34 cellular contexts compared by ENCODE assay signal in genomic region chr22:26354707-26355106, GRCh38.
"Had no signal": no experiment of that assay in that cellular context is flagged by ENCODE, and none has a peak within 500 bp of the region (broad histone marks: within the 10 kb centered on the region; RNA-seq: fewer than 3 reads in every experiment).

No MANE protein-coding gene starts in this region.

- H3K4me1 ChIP-seq: adrenal gland, body of pancreas, breast epithelium, esophagus muscularis mucosa, foreskin keratinocyte, gastrocnemius medialis had no signal

- ATAC-seq: activated CD4-positive, alpha-beta T cell treated with anti-CD3 and anti-CD28 coated beads for 36 hours; activated CD8-positive, alpha-beta memory T cell treated with anti-CD3 and anti-CD28 coated beads, Interleukin-2, amount 10 ng/mL, durations not matched to agents 7 days and 5 days; activated CD8-positive, alpha-beta T cell treated with anti-CD3 and anti-CD28 coated beads, Interleukin-2, amount 10 ng/mL, durations not matched to agents 7 days and 5 days; activated naive CD8-positive, alpha-beta T cell treated with anti-CD3 and anti-CD28 coated beads, Interleukin-2, amount 50 U/mL, for 24 hours; body of pancreas; effector memory CD8-positive, alpha-beta T cell; foreskin keratinocyte; gastrocnemius medialis had no signal

- H3K27me3 ChIP-seq: body of pancreas, cardiac muscle cell, gastrocnemius medialis had no signal

- H3K36me3 ChIP-seq: adrenal gland, breast epithelium, cardiac muscle cell, esophagus muscularis mucosa, gastrocnemius medialis had no signal

- H3K27ac Mint-ChIP-seq: activated CD4-positive, alpha-beta memory T cell treated with anti-CD3 and anti-CD28 coated beads for 36 hours; activated CD4-positive, alpha-beta T cell treated with anti-CD3 and anti-CD28 coated beads for 36 hours; activated CD4-positive, alpha-beta T cell treated with anti-CD3 and anti-CD28 coated beads, Interleukin-2, amount 10 ng/mL, durations not matched to agents 24 days and 14 days; activated CD8-positive, alpha-beta memory T cell treated with anti-CD3 and anti-CD28 coated beads, Interleukin-2, amount 10 ng/mL, durations not matched to agents 7 days and 5 days; activated CD8-positive, alpha-beta T cell treated with anti-CD3 and anti-CD28 coated beads, Interleukin-2, amount 10 ng/mL, durations not matched to agents 7 days and 5 days; activated naive CD4-positive, alpha-beta T cell treated with anti-CD3 and anti-CD28 coated beads for 36 hours; activated naive CD4-positive, alpha-beta T cell treated with anti-CD3 and anti-CD28 coated beads, Interleukin-2, amount 50 U/mL, for 24 hours; activated naive CD8-positive, alpha-beta T cell treated with anti-CD3 and anti-CD28 coated beads for 36 hours; activated naive CD8-positive, alpha-beta T cell treated with anti-CD3 and anti-CD28 coated beads, Interleukin-2, amount 50 U/mL, for 24 hours; activated T-helper 1 cell treated with anti-CD3 and anti-CD28 coated beads, Interleukin-12 subunit alpha, Interleukin-12 subunit beta, Interleukin-2, Interleukin-4 antibody, amounts not matched to agents 30 ng/mL and 10 ng/mL and 1 ng/mL, durations not matched to agents 14 hours and 24 hours and 36 hours; activated T-helper 2 cell treated with anti-CD3 and anti-CD28 coated beads, Interferon-gamma antibody, Interleukin-2, Interleukin-4, amounts not matched to agents 10 μg/mL and 5 μg/mL and 100 μg/mL, durations not matched to agents 14 hours and 24 hours and 36 hours; effector memory CD8-positive, alpha-beta T cell had no signal

- H3K4me1 Mint-ChIP-seq: activated CD4-positive, alpha-beta T cell treated with anti-CD3 and anti-CD28 coated beads for 36 hours; activated CD4-positive, alpha-beta T cell treated with anti-CD3 and anti-CD28 coated beads, Interleukin-2, amount 10 ng/mL, durations not matched to agents 24 days and 14 days; activated CD8-positive, alpha-beta memory T cell treated with anti-CD3 and anti-CD28 coated beads, Interleukin-2, amount 10 ng/mL, durations not matched to agents 7 days and 5 days; activated naive CD4-positive, alpha-beta T cell treated with anti-CD3 and anti-CD28 coated beads, Interleukin-2, amount 50 U/mL, for 24 hours; activated naive CD8-positive, alpha-beta T cell treated with anti-CD3 and anti-CD28 coated beads for 36 hours; activated naive CD8-positive, alpha-beta T cell treated with anti-CD3 and anti-CD28 coated beads, Interleukin-2, amount 50 U/mL, for 24 hours; central memory CD8-positive, alpha-beta T cell had no signal

- H3K36me3 Mint-ChIP-seq: activated CD4-positive, alpha-beta memory T cell treated with anti-CD3 and anti-CD28 coated beads for 36 hours; activated CD8-positive, alpha-beta memory T cell treated with anti-CD3 and anti-CD28 coated beads, Interleukin-2, amount 10 ng/mL, durations not matched to agents 7 days and 5 days; activated naive CD4-positive, alpha-beta T cell treated with anti-CD3 and anti-CD28 coated beads, Interleukin-2, amount 50 U/mL, for 24 hours; activated naive CD8-positive, alpha-beta T cell treated with anti-CD3 and anti-CD28 coated beads for 36 hours had no signal

- H3K9me3 Mint-ChIP-seq: activated CD4-positive, alpha-beta memory T cell treated with anti-CD3 and anti-CD28 coated beads for 36 hours; activated CD4-positive, alpha-beta T cell treated with anti-CD3 and anti-CD28 coated beads, Interleukin-2, amount 10 ng/mL, durations not matched to agents 24 days and 14 days; activated naive CD4-positive, alpha-beta T cell treated with anti-CD3 and anti-CD28 coated beads for 36 hours; activated naive CD4-positive, alpha-beta T cell treated with anti-CD3 and anti-CD28 coated beads, Interleukin-2, amount 50 U/mL, for 24 hours; activated naive CD8-positive, alpha-beta T cell treated with anti-CD3 and anti-CD28 coated beads for 36 hours; activated naive CD8-positive, alpha-beta T cell treated with anti-CD3 and anti-CD28 coated beads, Interleukin-2, amount 50 U/mL, for 24 hours; activated T-helper 1 cell treated with anti-CD3 and anti-CD28 coated beads, Interleukin-12 subunit alpha, Interleukin-12 subunit beta, Interleukin-2, Interleukin-4 antibody, amounts not matched to agents 30 ng/mL and 10 ng/mL and 1 ng/mL, durations not matched to agents 14 hours and 24 hours and 36 hours; activated T-helper 2 cell treated with anti-CD3 and anti-CD28 coated beads, Interferon-gamma antibody, Interleukin-2, Interleukin-4, amounts not matched to agents 10 μg/mL and 5 μg/mL and 100 μg/mL, durations not matched to agents 14 hours and 24 hours and 36 hours; central memory CD8-positive, alpha-beta T cell; effector memory CD8-positive, alpha-beta T cell had no signal

- H3K4me3 Mint-ChIP-seq: activated CD4-positive, alpha-beta memory T cell treated with anti-CD3 and anti-CD28 coated beads for 36 hours; activated CD4-positive, alpha-beta T cell treated with anti-CD3 and anti-CD28 coated beads for 36 hours; activated CD4-positive, alpha-beta T cell treated with anti-CD3 and anti-CD28 coated beads, Interleukin-2, amount 10 ng/mL, durations not matched to agents 24 days and 14 days; activated CD8-positive, alpha-beta memory T cell treated with anti-CD3 and anti-CD28 coated beads, Interleukin-2, amount 10 ng/mL, durations not matched to agents 7 days and 5 days; activated CD8-positive, alpha-beta T cell treated with anti-CD3 and anti-CD28 coated beads, Interleukin-2, amount 10 ng/mL, durations not matched to agents 7 days and 5 days; activated naive CD4-positive, alpha-beta T cell treated with anti-CD3 and anti-CD28 coated beads for 36 hours; activated naive CD4-positive, alpha-beta T cell treated with anti-CD3 and anti-CD28 coated beads, Interleukin-2, amount 50 U/mL, for 24 hours; activated naive CD8-positive, alpha-beta T cell treated with anti-CD3 and anti-CD28 coated beads for 36 hours; activated naive CD8-positive, alpha-beta T cell treated with anti-CD3 and anti-CD28 coated beads, Interleukin-2, amount 50 U/mL, for 24 hours; activated T-helper 1 cell treated with anti-CD3 and anti-CD28 coated beads, Interleukin-12 subunit alpha, Interleukin-12 subunit beta, Interleukin-2, Interleukin-4 antibody, amounts not matched to agents 30 ng/mL and 10 ng/mL and 1 ng/mL, durations not matched to agents 14 hours and 24 hours and 36 hours; central memory CD8-positive, alpha-beta T cell; effector memory CD8-positive, alpha-beta T cell had no signal

- FAIRE-seq: colon had no signal

- DNase-seq: activated CD4-positive, alpha-beta memory T cell treated with anti-CD3 and anti-CD28 coated beads for 36 hours; activated CD4-positive, alpha-beta T cell treated with anti-CD3 and anti-CD28 coated beads for 36 hours; activated CD4-positive, alpha-beta T cell treated with anti-CD3 and anti-CD28 coated beads, Interleukin-2, amount 10 ng/mL, durations not matched to agents 24 days and 14 days; activated CD4-positive, CD25-positive, alpha-beta regulatory T cell; activated CD4-positive, CD25-positive, alpha-beta regulatory T cell treated with anti-CD3 and anti-CD28 coated beads, Interleukin-2, amount 50 U/mL, for 72 hours; activated CD8-positive, alpha-beta memory T cell treated with anti-CD3 and anti-CD28 coated beads, Interleukin-2, amount 10 ng/mL, durations not matched to agents 7 days and 5 days; activated CD8-positive, alpha-beta memory T cell treated with anti-CD3 and anti-CD28 coated beads, Interleukin-2, amount 50 U/mL, for 4 hours; activated CD8-positive, alpha-beta T cell treated with anti-CD3 and anti-CD28 coated beads, Interleukin-2, amount 10 ng/mL, durations not matched to agents 7 days and 5 days; activated effector memory CD4-positive, alpha-beta T cell treated with anti-CD3 and anti-CD28 coated beads, Interleukin-2, amount 50 U/mL, for 16 hours; activated naive CD4-positive, alpha-beta T cell treated with anti-CD3 and anti-CD28 coated beads for 36 hours; activated naive CD8-positive, alpha-beta T cell treated with anti-CD3 and anti-CD28 coated beads for 36 hours; activated naive CD8-positive, alpha-beta T cell treated with anti-CD3 and anti-CD28 coated beads, Interleukin-2, amount 50 U/mL, for 24 hours; activated T-cell treated with anti-CD3 and anti-CD28 coated beads, Interleukin-2, amount 50 U/mL, for 1 hour; activated T-cell treated with anti-CD3 and anti-CD28 coated beads, Interleukin-2, amount 50 U/mL, for 48 hours; adrenal gland; amygdala; aorta; body of pancreas; cortex of kidney; dermis blood vessel endothelial cell; effector CD4-positive, alpha-beta T cell; effector memory CD8-positive, alpha-beta T cell; erythroblast; foreskin keratinocyte; gastrocnemius medialis; T-helper 2 cell had no signal

- H3K27ac ChIP-seq: adrenal gland, body of pancreas, breast epithelium, cardiac muscle cell, esophagus muscularis mucosa, foreskin keratinocyte, gastrocnemius medialis had no signal

- H3K4me3 ChIP-seq: adrenal gland, body of pancreas, breast epithelium, cardiac muscle cell, esophagus muscularis mucosa, gastrocnemius medialis had no signal

- H3K27me3 Mint-ChIP-seq: activated naive CD8-positive, alpha-beta T cell treated with anti-CD3 and anti-CD28 coated beads, Interleukin-2, amount 50 U/mL, for 24 hours had no signal

- H3K9me3 ChIP-seq: adrenal gland, body of pancreas, breast epithelium, esophagus muscularis mucosa, gastrocnemius medialis had no signal
